10 cellular contexts compared by ENCODE assay signal in genomic region chr2:133434962-133435668, GRCh38.
DNase-seq lines count a peak whose midpoint lies in the region; ATAC-seq and TF ChIP-seq lines count a peak whose summit lies in the region.
"Had no signal": no experiment of that assay in that cellular context is flagged by ENCODE, and none has a peak within 500 bp of the region (broad histone marks: within the 10 kb centered on the region; RNA-seq: fewer than 3 reads in every experiment).

No MANE protein-coding gene starts in this region.

- H3K4me1 Mint-ChIP-seq in activated naive CD8-positive, alpha-beta T cell treated with anti-CD3 and anti-CD28 coated beads for 36 hours, result no peaks in the 10 kb centered on the region

- H3K9ac ChIP-seq in PC-3 (ENCODE audit: low read length), result no peak overlapping the region

- H3K27ac ChIP-seq in A673 (ENCODE audit: low read depth, low read length, poor library complexity, severe bottlenecking) (peak overlapping the region; percentile 12), PC-3 (ENCODE audit: low read length) (no peak overlapping the region)

- peaks cover 58% of the 10 kb centered on the region for H3K4me1 ChIP-seq in A673 (ENCODE audit: insufficient read depth, low read length, poor library complexity, severe bottlenecking)
- peaks cover 16% of the 10 kb centered on the region for H3K4me1 ChIP-seq in PC-3 (ENCODE audit: insufficient read depth, low read length)

- H3K4me2 ChIP-seq in PC-3 (ENCODE audit: low read length), result no peak overlapping the region

- H3K9me2 ChIP-seq in PC-3 (replicated peaks; ENCODE audit: low read length), result no peaks in the 10 kb centered on the region

- H2AFZ ChIP-seq in PC-3 (ENCODE audit: low read length), result no peak overlapping the region

- no peaks in the 10 kb centered on the region for H4K20me1 ChIP-seq in PC-3 (ENCODE audit: low read length)

- H3F3A ChIP-seq in PC-3 (ENCODE audit: low read length, unreplicated experiment), result no peaks in the 10 kb centered on the region

- H3K4me3 ChIP-seq in A673 (ENCODE audit: low read depth, low read length, poor library complexity, severe bottlenecking), result no peak overlapping the region
- H3K4me3 ChIP-seq in PC-3 (ENCODE audit: low read length), result no peak overlapping the region
- H3K4me3 ChIP-seq in fibroblast of the aortic adventitia (ENCODE audit: low read depth, low read length), result no peak overlapping the region

- H3K36me3 Mint-ChIP-seq in activated naive CD8-positive, alpha-beta T cell treated with anti-CD3 and anti-CD28 coated beads for 36 hours, result no peaks in the 10 kb centered on the region

- no peak overlapping the region for H3K27ac Mint-ChIP-seq in activated naive CD8-positive, alpha-beta T cell treated with anti-CD3 and anti-CD28 coated beads for 36 hours

- BruUV-seq in A673 (replicated peaks; lab: Mats Ljungman, UMichigan) (no TSS peak), PC-3 (replicated peaks; lab: Mats Ljungman, UMichigan) (no TSS peak)

- POLR2A ChIA-PET in A673 (lab: Charles Lee; ENCODE audit: low non-redundant PET) (interaction anchor here (0.6 kb wide), 1 partner anchor 125 kb away, joined by 3 read pairs; no protein-coding TSS in a partner anchor), HEK293T (lab: Yijun Ruan, JAX) (no interaction called here), PC-3 (lab: Charles Lee; ENCODE audit: unreplicated experiment) (no interaction called here)

- H3K36me3 ChIP-seq in A673 (ENCODE audit: insufficient read depth, low read length, poor library complexity, severe bottlenecking), result no peaks in the 10 kb centered on the region
- no peaks in the 10 kb centered on the region for H3K36me3 ChIP-seq in PC-3 (ENCODE audit: low read depth, low read length)

- intact Hi-C loops in A673 (cut with micrococcal nuclease; ENCODE audit: unreplicated experiment), result no loop called here
- intact Hi-C loops in PC-3 (cut with micrococcal nuclease), result loop anchor here (10.0 kb wide), 3 partner anchors 170 to 340 kb away; no protein-coding TSS in a partner anchor

- no peaks in the 10 kb centered on the region for H3K79me2 ChIP-seq in PC-3 (ENCODE audit: low read length)

- H3K9me3 Mint-ChIP-seq in activated naive CD8-positive, alpha-beta T cell treated with anti-CD3 and anti-CD28 coated beads for 36 hours, result no peaks in the 10 kb centered on the region

- no peak overlapping the region for H3K4me3 Mint-ChIP-seq in activated naive CD8-positive, alpha-beta T cell treated with anti-CD3 and anti-CD28 coated beads for 36 hours

- no peaks in the 10 kb centered on the region for H3K9me3 ChIP-seq in A673 (ENCODE audit: low read depth, low read length, poor library complexity, severe bottlenecking)
- H3K9me3 ChIP-seq in PC-3 (ENCODE audit: low read length), result no peaks in the 10 kb centered on the region

- DNase-seq in A673 (ENCODE audit: low spot score) (peak; percentile 84), HEK293T (ENCODE audit: extremely low spot score) (peak; percentile 43), PC-3 (peak; percentile 65), fibroblast of the aortic adventitia (ENCODE audit: low read depth) (peak; percentile 93), activated T-cell treated with anti-CD3 and anti-CD28 coated beads for 4 hours (no peak), NCI-H2196 treated with DMSO at 0.1 percent for 48 hours (lab: John Stamatoyannopoulos, UW; ENCODE audit: unreplicated experiment) (no peak)
- DNase-seq in activated naive CD8-positive, alpha-beta T cell treated with anti-CD3 and anti-CD28 coated beads for 36 hours, result no peak
- DNase-seq: C1 segment of cervical spinal cord, hippocampal formation had no signal

- H3K27me3 Mint-ChIP-seq in activated naive CD8-positive, alpha-beta T cell treated with anti-CD3 and anti-CD28 coated beads for 36 hours, result no peaks in the 10 kb centered on the region

- TF ChIP-seq CTCF in A673 (conservative IDR thresholded peaks at IDR 0.05; ENCODE audit: low read depth, low read length), result 0 out of 2 replicates have a peak, but pooled peaks have one; percentile 16
- TF ChIP-seq CTCF in PC-3 (conservative IDR thresholded peaks at IDR 0.05; ENCODE audit: low read depth, low read length), result peak; percentile 24; the same call in 1 of the 2 replicates
- TF ChIP-seq CTCF in fibroblast of the aortic adventitia (IDR thresholded peaks at IDR 0.05; ENCODE audit: insufficient read depth, low read length), result peak; percentile 38

- ATAC-seq in PC-3 (no peak), HG02973 (IDR thresholded peaks at IDR 0.05; ENCODE audit: unreplicated experiment) (no peak)

- CTCF ChIA-PET in A673 (lab: Charles Lee) (no interaction called here), HEK293T (lab: Yijun Ruan, JAX) (interaction anchor here (0.6 to 1.0 kb wide), 3 partner anchors 13 to 158 kb away, joined by 3 to 5 read pairs (median 4); no protein-coding TSS in a partner anchor), PC-3 (lab: Charles Lee) (no interaction called here)

- no peaks in the 10 kb centered on the region for H3K27me3 ChIP-seq in A673 (replicated peaks; ENCODE audit: insufficient read depth, low read depth, low read length, poor library complexity)
- H3K27me3 ChIP-seq in PC-3 (ENCODE audit: low read length), result no peaks in the 10 kb centered on the region

TF ChIP-seq in HEK293T, 16 proteins besides CTCF, POLR2A, EP300 and RAD21:
- TF ChIP-seq SP1 (IDR thresholded peaks at IDR 0.05) (no peak), TARDBP (IDR thresholded peaks at IDR 0.05) (no peak), NFRKB (IDR thresholded peaks at IDR 0.05) (no peak), LEF1 (IDR thresholded peaks at IDR 0.05; ENCODE audit: borderline replicate concordance) (no peak), ARNT (IDR thresholded peaks at IDR 0.05) (no peak), PKNOX1 (IDR thresholded peaks at IDR 0.05) (no peak), CTBP1 (IDR thresholded peaks at IDR 0.05; ENCODE audit: borderline replicate concordance) (no peak)

Comparison
In these comparisons a context has a peak if more than half of its experiments do, and no peak if none do; other contexts are left out.
1. DNase-seq: peak in A673 (single experiment), HEK293T (single experiment), PC-3 (single experiment) and fibroblast of the aortic adventitia (single experiment); none in activated T-cell treated with anti-CD3 and anti-CD28 coated beads for 4 hours (single experiment), NCI-H2196 treated with DMSO at 0.1 percent for 48 hours (single experiment) and activated naive CD8-positive, alpha-beta T cell treated with anti-CD3 and anti-CD28 coated beads for 36 hours (single experiment).
2. Peak in every context shown above with its lines, with median percentiles within 50 percentile points of each other: CTCF ChIP-seq.